11 cellular contexts compared by ENCODE assay signal in the genomic region with DNA sequence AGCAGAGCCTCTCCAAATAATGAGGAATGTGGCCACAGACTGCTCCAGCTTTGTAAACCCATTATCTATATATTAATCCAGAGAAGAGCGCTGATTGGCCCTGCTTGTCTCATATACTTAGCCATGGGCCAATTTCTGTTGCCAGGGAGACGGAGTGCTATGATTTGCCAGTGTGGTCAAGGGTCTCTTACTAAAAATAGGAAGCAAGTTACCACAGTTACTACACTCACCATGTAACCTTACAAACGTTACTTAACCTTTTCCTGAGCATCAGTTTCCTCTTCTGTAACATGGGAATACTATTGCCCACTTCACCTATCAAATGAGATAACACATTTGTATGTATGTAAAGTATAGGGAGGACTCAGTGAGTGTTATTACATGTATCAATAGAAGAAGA. TPM values are rescaled to one million over a fixed set of nuclear protein-coding genes. Genes with fewer than 3 reads are reported as not detected.
DNase-seq lines count a peak whose midpoint lies in the region; ATAC-seq and TF ChIP-seq lines count a peak whose summit lies in the region.
"Had no signal": no experiment of that assay in that cellular context is flagged by ENCODE, and none has a peak within 500 bp of the region (broad histone marks: within the 10 kb centered on the region; RNA-seq: fewer than 3 reads in every experiment).

No MANE protein-coding gene starts in this region.

- no peaks in the 10 kb centered on the region for H3K9me3 Mint-ChIP-seq in activated CD4-positive, alpha-beta T cell treated with anti-CD3 and anti-CD28 coated beads for 36 hours (ENCODE audit: low read depth)
- no peaks in the 10 kb centered on the region for H3K9me3 Mint-ChIP-seq in activated B cell treated with CpG ODN at 0.5 μM for 24 hours

- H3K4me1 ChIP-seq in suprapubic skin: peaks cover 34% of the 10 kb centered on the region

- no peak for TF ChIP-seq POLR2A in suprapubic skin (IDR thresholded peaks at IDR 0.05)

- H3K27me3 ChIP-seq in suprapubic skin: no peaks in the 10 kb centered on the region

- H3K27me3 Mint-ChIP-seq in activated CD4-positive, alpha-beta T cell treated with anti-CD3 and anti-CD28 coated beads for 36 hours: peaks cover 9% of the 10 kb centered on the region
- peaks cover 10% of the 10 kb centered on the region for H3K27me3 Mint-ChIP-seq in activated B cell treated with CpG ODN at 0.5 μM for 24 hours

- H3K27ac Mint-ChIP-seq in activated CD4-positive, alpha-beta T cell treated with anti-CD3 and anti-CD28 coated beads for 36 hours: peak overlapping the region; percentile 83
- peak overlapping the region; percentile 79 for H3K27ac Mint-ChIP-seq in activated B cell treated with CpG ODN at 0.5 μM for 24 hours

- peaks cover 40% of the 10 kb centered on the region for H3K4me1 Mint-ChIP-seq in activated CD4-positive, alpha-beta T cell treated with anti-CD3 and anti-CD28 coated beads for 36 hours
- peaks cover 20% of the 10 kb centered on the region for H3K4me1 Mint-ChIP-seq in activated B cell treated with CpG ODN at 0.5 μM for 24 hours

- H3K36me3 Mint-ChIP-seq in activated CD4-positive, alpha-beta T cell treated with anti-CD3 and anti-CD28 coated beads for 36 hours (ENCODE audit: low read depth): no peaks in the 10 kb centered on the region
- no peaks in the 10 kb centered on the region for H3K36me3 Mint-ChIP-seq in activated B cell treated with CpG ODN at 0.5 μM for 24 hours (ENCODE audit: low read depth)

- no peaks in the 10 kb centered on the region for H3K9me3 ChIP-seq in suprapubic skin

- no peaks in the 10 kb centered on the region for H3K36me3 ChIP-seq in suprapubic skin

- intact Hi-C loops in activated CD4-positive, alpha-beta T cell treated with anti-CD3 and anti-CD28 coated beads for 36 hours (cut with DNase I, micrococcal nuclease): loop anchor here (1.0 to 10.0 kb wide), 3 partner anchors 24 to 391 kb away; partner anchors contain the start of genes CREB3L4 (in 1 of the 2), ILF2 (in 1 of the 2) and SLC39A1 (in 1 of the 2)
- intact Hi-C loops in activated B cell treated with CpG ODN at 0.5 μM for 24 hours (cut with micrococcal nuclease): loop anchor here (2.0 to 5.0 kb wide), 4 partner anchors 25 to 699 kb away; partner anchors contain the start of genes HAX1, S100A13 and SNAPIN

- no peak for ATAC-seq in activated CD4-positive, alpha-beta T cell treated with anti-CD3 and anti-CD28 coated beads for 36 hours
- ATAC-seq in activated B cell treated with CpG ODN at 0.5 μM for 24 hours (ENCODE audit: low read depth): no peak
- ATAC-seq in GM18511 (IDR thresholded peaks at IDR 0.05; ENCODE audit: unreplicated experiment): no peak
- ATAC-seq in GM21367 (IDR thresholded peaks at IDR 0.05; ENCODE audit: unreplicated experiment): no peak

- no peak for TF ChIP-seq CTCF in activated B cell treated with CpG ODN at 0.5 μM for 24 hours (IDR thresholded peaks at IDR 0.05)
- TF ChIP-seq CTCF in fibroblast of pulmonary artery (IDR thresholded peaks at IDR 0.05; ENCODE audit: low read length, missing control alignments): no peak
- no peak for TF ChIP-seq CTCF in suprapubic skin (IDR thresholded peaks at IDR 0.05)

- no peak for TF ChIP-seq EP300 in suprapubic skin (IDR thresholded peaks at IDR 0.05)

- CTCF ChIA-PET in activated CD4-positive, alpha-beta T cell treated with anti-CD3 and anti-CD28 coated beads for 36 hours (lab: Charles Lee): interaction anchor here (0.8 to 6.3 kb wide), 14 partner anchors 8 to 312 kb away, joined by 3 to 97 read pairs (median 7); partner anchors contain the start of genes CHTOP, ILF2, S100A13 and S100A4
- CTCF ChIA-PET in activated B cell treated with CpG ODN at 0.5 μM for 24 hours (lab: Charles Lee): interaction anchor here (1.3 to 6.3 kb wide), 18 partner anchors 8 to 413 kb away, joined by 4 to 119 read pairs (median 10); partner anchors contain the start of genes CHTOP, ILF2, NPR1 and RAB13

- H3K4me3 ChIP-seq in fibroblast of pulmonary artery (replicated peaks; ENCODE audit: low read depth, low read length): no peak overlapping the region
- no peak overlapping the region for H3K4me3 ChIP-seq in suprapubic skin

- peak overlapping the region; percentile 64 for H3K27ac ChIP-seq in suprapubic skin

- no peak for DNase-seq in activated CD4-positive, alpha-beta T cell treated with anti-CD3 and anti-CD28 coated beads for 36 hours
- DNase-seq in activated CD4-positive, alpha-beta T cell treated with anti-CD3 and anti-CD28 coated beads, Interleukin-2, amount 50 U/mL, for 1 hour: no peak
- DNase-seq in activated B cell treated with CpG ODN at 0.5 μM for 24 hours: no peak
- DNase-seq in fibroblast of pulmonary artery (ENCODE audit: low read depth): peak; percentile 28
- no peak for DNase-seq in suprapubic skin (ENCODE audit: low spot score in 2 of 2)
- no peak for DNase-seq in hepatic stellate cell (ENCODE audit: low spot score)
- DNase-seq: ACHN; activated CD8-positive, alpha-beta memory T cell treated with anti-CD3 and anti-CD28 coated beads for 24 hours had no signal

- H3K4me3 Mint-ChIP-seq in activated CD4-positive, alpha-beta T cell treated with anti-CD3 and anti-CD28 coated beads for 36 hours: no peak overlapping the region
- no peak overlapping the region for H3K4me3 Mint-ChIP-seq in activated B cell treated with CpG ODN at 0.5 μM for 24 hours

- WGBS in suprapubic skin: 83% methylated on average over 3 of the region's 3 CpGs

- POLR2A ChIA-PET in activated CD4-positive, alpha-beta T cell treated with anti-CD3 and anti-CD28 coated beads for 36 hours (lab: Charles Lee): interaction anchor here (1.2 to 1.4 kb wide), 4 partner anchors 28 to 61 kb away, joined by 3 to 10 read pairs (median 7); partner anchors contain the start of genes CHTOP and S100A4
- POLR2A ChIA-PET in activated B cell treated with CpG ODN at 0.5 μM for 24 hours (lab: Charles Lee): interaction anchor here (0.6 to 4.7 kb wide), 12 partner anchors 25 to 165 kb away, joined by 3 to 65 read pairs (median 8); partner anchors contain the start of genes CHTOP, ILF2, INTS3 and S100A1

RNA-seq across cellular contexts. Expression of gene S100A2, which starts 7.7 kb away (rescaled TPM):
- total RNA-seq in activated CD4-positive, alpha-beta T cell treated with anti-CD3 and anti-CD28 coated beads for 36 hours: 1 to 10 TPM; 3.3 to 7.0 TPM
- total RNA-seq in activated B cell treated with CpG ODN at 0.5 μM for 24 hours: 2.0 and 4.4 TPM in 2 replicates
- total RNA-seq in suprapubic skin: 100 to 1,000 TPM; 127 to 519 (median 267) TPM
- total RNA-seq: temporal lobe had no signal

RNA-seq across cellular contexts. Expression of gene S100A3, which starts 24.3 kb away (rescaled TPM):
- total RNA-seq in activated CD4-positive, alpha-beta T cell treated with anti-CD3 and anti-CD28 coated beads for 36 hours: not detected
- total RNA-seq in activated B cell treated with CpG ODN at 0.5 μM for 24 hours (not detected in 2 replicates), suprapubic skin (100 to 1,000 TPM in 1 of 4 donors, 10 to 100 TPM in 2, not detected in 1; 42.6 to 342 (median 88.0) TPM)
- total RNA-seq: temporal lobe had no signal

RNA-seq across cellular contexts. Expression of gene S100A4, which starts 27.7 kb away (rescaled TPM):
- 100 to 1,000 TPM in 1 of 2 experiments, 10 to 100 TPM in 1; 84.8 to 166 TPM for total RNA-seq in activated CD4-positive, alpha-beta T cell treated with anti-CD3 and anti-CD28 coated beads for 36 hours
- total RNA-seq in activated B cell treated with CpG ODN at 0.5 μM for 24 hours: 315 and 398 TPM in 2 replicates
- 100 to 1,000 TPM in 3 of 4 donors, 10 to 100 TPM in 1; 89.3 to 229 (median 175) TPM for total RNA-seq in suprapubic skin

RNA-seq across cellular contexts. Expression of gene S100A5, which starts 32.6 kb away (rescaled TPM):
- 1 to 10 TPM; 2.4 to 3.4 TPM for total RNA-seq in activated CD4-positive, alpha-beta T cell treated with anti-CD3 and anti-CD28 coated beads for 36 hours
- total RNA-seq in activated B cell treated with CpG ODN at 0.5 μM for 24 hours: 0.51 TPM in 1 of 2 replicates, not detected in the other
- total RNA-seq in suprapubic skin: not detected
- total RNA-seq: temporal lobe had no signal

RNA-seq across cellular contexts. Expression of gene S100A6, which starts 37.6 kb away (rescaled TPM):
- 100 to 1,000 TPM; 219 to 349 TPM for total RNA-seq in activated CD4-positive, alpha-beta T cell treated with anti-CD3 and anti-CD28 coated beads for 36 hours
- total RNA-seq in activated B cell treated with CpG ODN at 0.5 μM for 24 hours (166 and 186 TPM in 2 replicates), suprapubic skin (100 to 1,000 TPM; 135 to 264 (median 241) TPM)

Comparison
In these comparisons a context has a peak if more than half of its experiments do, and no peak if none do; other contexts are left out.
1. RNA of gene S100A2, which starts 7.7 kb away (total RNA-seq): 127 to 519 TPM in suprapubic skin; 3.3 to 7.0 TPM in activated CD4-positive, alpha-beta T cell treated with anti-CD3 and anti-CD28 coated beads for 36 hours and 2.0 to 4.4 TPM in activated B cell treated with CpG ODN at 0.5 μM for 24 hours; every median in the first group is over 10 times any median in the second.